8 cellular contexts compared by ENCODE assay signal in genomic region chr1:231334952-231335351, GRCh38. TPM values are rescaled to one million over a fixed set of nuclear protein-coding genes. Genes with fewer than 3 reads are reported as not detected.
A peak's percentile ranks its signal among the peaks of the same experiment; 100 is the strongest.
DNase-seq lines count a peak whose midpoint lies in the region; ATAC-seq, FAIRE-seq and TF ChIP-seq lines count a peak whose summit lies in the region.

No MANE protein-coding gene starts in this region.

- H3K4me2 ChIP-seq in OCI-LY7 (ENCODE audit: low read length) (peak overlapping the region; percentile 98), endothelial cell of umbilical vein (ENCODE audit: insufficient read depth, low read length) (peak overlapping the region; percentile 82), parathyroid adenoma (ENCODE audit: low read length) (peak overlapping the region; percentile 46)

- no peak for ATAC-seq in GM18520 (IDR thresholded peaks at IDR 0.05; ENCODE audit: unreplicated experiment)

- TF ChIP-seq POLR2A in endothelial cell of umbilical vein (IDR thresholded peaks at IDR 0.05; ENCODE audit: low read depth, low read length): no peak

- H3K36me3 ChIP-seq in Caco-2 (ENCODE audit: control insufficient read depth, insufficient read depth, low read length) (no peaks in the 10 kb centered on the region), OCI-LY7 (ENCODE audit: insufficient read depth, low read length) (peaks cover 46% of the 10 kb centered on the region), endothelial cell of umbilical vein (ENCODE audit: control insufficient read depth in 2 of 2, extremely low read depth in 1 of 2, insufficient read depth in 2 of 2, low read length in 2 of 2) (no peaks in the 10 kb centered on the region), parathyroid adenoma (ENCODE audit: control insufficient read depth, insufficient read depth, low read length) (no peaks in the 10 kb centered on the region)

- peaks cover 18% of the 10 kb centered on the region for H3K4me1 Mint-ChIP-seq in Caco-2 (ENCODE audit: low read depth, unreplicated experiment)

- H3K79me2 ChIP-seq in OCI-LY7 (ENCODE audit: insufficient read depth, low read depth, low read length) (peaks cover 84% of the 10 kb centered on the region), endothelial cell of umbilical vein (ENCODE audit: control insufficient read depth, insufficient read depth, low read length) (peaks cover 72% of the 10 kb centered on the region), parathyroid adenoma (peaks cover 29% of the 10 kb centered on the region)

- H3K4me3 Mint-ChIP-seq in Caco-2 (ENCODE audit: unreplicated experiment): peak overlapping the region; percentile 98

- H3K27ac ChIP-seq in OCI-LY7 (ENCODE audit: low read depth, low read length, poor library complexity, severe bottlenecking) (no peak overlapping the region), endothelial cell of umbilical vein (ENCODE audit: insufficient read depth, low read depth, low read length) (no peak overlapping the region), parathyroid adenoma (no peak overlapping the region)

- intact Hi-C loops in Caco-2 (cut with micrococcal nuclease; ENCODE audit: unreplicated experiment) (no loop called here), OCI-LY7 (cut with micrococcal nuclease; ENCODE audit: unreplicated experiment) (loop anchor here (2.0 kb wide), 1 partner anchor 94 kb away; the partner anchor contains the start of gene GNPAT), endothelial cell of umbilical vein (cut with micrococcal nuclease) (loop anchor here (5.0 to 10.0 kb wide), 2 partner anchors 300 to 358 kb away; partner anchors contain the start of genes ARV1 and TTC13)

- TF ChIP-seq CTCF in Caco-2 (IDR thresholded peaks at IDR 0.05; ENCODE audit: insufficient read depth in 1 of 2, low read depth in 1 of 2, low read length in 1 of 2, severe bottlenecking in 1 of 2, unreplicated experiment in 1 of 2) (no peak), OCI-LY7 (conservative IDR thresholded peaks at IDR 0.05; ENCODE audit: low read length) (no peak), endothelial cell of umbilical vein (IDR thresholded peaks at IDR 0.05; ENCODE audit: extremely low read depth in 1 of 2, insufficient read depth in 1 of 2, low read depth in 1 of 2, low read length in 2 of 2) (no peak), parathyroid adenoma (IDR thresholded peaks at IDR 0.05) (no peak)

- no peak overlapping the region for H3K4me3 ChIP-seq in Caco-2 (ENCODE audit: low read depth, low read length)
- H3K4me3 ChIP-seq in OCI-LY7 (ENCODE audit: low read depth, low read length, poor library complexity, severe bottlenecking): peak overlapping the region; percentile 99
- H3K4me3 ChIP-seq in endothelial cell of umbilical vein (replicated peaks in 1 of 3; ENCODE audit: insufficient read depth in 1 of 3, low read depth in 1 of 3, low read length in 3 of 3): peak overlapping the region in 1 of 3 experiments; percentile 70
- H3K4me3 ChIP-seq in parathyroid adenoma (ENCODE audit: low read depth, low read length): peak overlapping the region; percentile 7

- H3K27me3 Mint-ChIP-seq in Caco-2 (ENCODE audit: insufficient read depth, unreplicated experiment): peaks cover 2% of the 10 kb centered on the region

- BruUV-seq in Caco-2 (replicated peaks; lab: Mats Ljungman, UMichigan): no TSS peak
- BruUV-seq in OCI-LY7 (replicated peaks; lab: Mats Ljungman, UMichigan): no TSS peak
- BruUV-seq in endothelial cell of umbilical vein (replicated peaks; lab: Mats Ljungman, UMichigan): no TSS peak

- H2AFZ ChIP-seq in OCI-LY7 (ENCODE audit: low read length): no peak overlapping the region
- H2AFZ ChIP-seq in endothelial cell of umbilical vein (ENCODE audit: low read depth, low read length): no peak overlapping the region
- H2AFZ ChIP-seq in parathyroid adenoma: no peak overlapping the region

- POLR2A ChIA-PET in Caco-2 (lab: Charles Lee) (no interaction called here), OCI-LY7 (lab: Charles Lee) (interaction anchor here (0.5 to 1.9 kb wide), 7 partner anchors 10 to 221 kb away, joined by 3 to 10 read pairs (median 4); no protein-coding TSS in a partner anchor), endothelial cell of umbilical vein (lab: Charles Lee) (interaction anchor here (0.5 kb wide), 1 partner anchor 11 kb away, joined by 5 read pairs; no protein-coding TSS in a partner anchor)

- no peaks in the 10 kb centered on the region for H3K9me1 ChIP-seq in endothelial cell of umbilical vein (replicated peaks; ENCODE audit: control insufficient read depth, extremely low read depth, insufficient read depth, low read length)

- H3K27ac Mint-ChIP-seq in Caco-2 (ENCODE audit: unreplicated experiment): no peak overlapping the region

- H3K9me3 ChIP-seq in Caco-2 (no peaks in the 10 kb centered on the region), OCI-LY7 (ENCODE audit: low read length) (no peaks in the 10 kb centered on the region), endothelial cell of umbilical vein (replicated peaks; ENCODE audit: control insufficient read depth, insufficient read depth, low read length) (no peaks in the 10 kb centered on the region), parathyroid adenoma (ENCODE audit: control insufficient read depth, low read length) (no peaks in the 10 kb centered on the region)

- peaks cover 22% of the 10 kb centered on the region for H3K36me3 Mint-ChIP-seq in Caco-2 (ENCODE audit: insufficient read depth, unreplicated experiment)

- DNase-seq in Caco-2: no peak
- no peak for DNase-seq in OCI-LY7 (ENCODE audit: low spot score)
- no peak for DNase-seq in endothelial cell of umbilical vein (ENCODE audit: low read depth, low spot score)
- no peak for DNase-seq in NCI-H345 (lab: John Stamatoyannopoulos, UW)
- no peak for DNase-seq in stimulated activated CD8-positive, alpha-beta memory T cell treated with anti-CD3 and anti-CD28 coated beads, Interleukin-4, amount 100 ng/mL, for 48 hours
- DNase-seq in CD1c-positive myeloid dendritic cell (ENCODE audit: extremely low spot score): no peak

- no peaks in the 10 kb centered on the region for H3K9me3 Mint-ChIP-seq in Caco-2 (ENCODE audit: unreplicated experiment)

- dilution Hi-C loops in endothelial cell of umbilical vein (cut with MboI; ENCODE audit: extremely low pct_ligation_motif_present, low sequenced_read_pairs): no loop called here

- H4K20me1 ChIP-seq in OCI-LY7 (ENCODE audit: insufficient read depth, low read length) (peaks cover 44% of the 10 kb centered on the region), endothelial cell of umbilical vein (replicated peaks; ENCODE audit: control insufficient read depth, extremely low read depth, insufficient read depth, low read length) (peaks cover 4% of the 10 kb centered on the region)

- CTCF ChIA-PET in Caco-2 (lab: Charles Lee): interaction anchor here (0.9 kb wide), 1 partner anchor 243 kb away, joined by 3 read pairs; no protein-coding TSS in a partner anchor
- CTCF ChIA-PET in OCI-LY7 (lab: Charles Lee; ENCODE audit: unreplicated experiment): no interaction called here
- CTCF ChIA-PET in endothelial cell of umbilical vein (lab: Charles Lee): interaction anchor here (0.9 to 2.0 kb wide), 4 partner anchors 10 to 249 kb away, joined by 3 to 7 read pairs (median 4); no protein-coding TSS in a partner anchor

- no peaks in the 10 kb centered on the region for H3K27me3 ChIP-seq in Caco-2 (replicated peaks; ENCODE audit: control insufficient read depth, insufficient read depth, low read length)
- H3K27me3 ChIP-seq in endothelial cell of umbilical vein (ENCODE audit: control insufficient read depth in 2 of 2, insufficient read depth in 2 of 2, low read length in 2 of 2): no peaks in the 10 kb centered on the region
- no peaks in the 10 kb centered on the region for H3K27me3 ChIP-seq in parathyroid adenoma (ENCODE audit: control insufficient read depth, insufficient read depth, low read length)

- no peak overlapping the region for H3K9ac ChIP-seq in endothelial cell of umbilical vein (replicated peaks; ENCODE audit: extremely low read depth, insufficient read depth, low read length)
- no peak overlapping the region for H3K9ac ChIP-seq in parathyroid adenoma

- H3K9me2 ChIP-seq in OCI-LY7 (ENCODE audit: insufficient read depth, low read length): no peaks in the 10 kb centered on the region

- no peak for FAIRE-seq in endothelial cell of umbilical vein (lab: Jason Lieb, UNC)

- H3K4me1 ChIP-seq in Caco-2: peaks cover 6% of the 10 kb centered on the region
- peaks cover 31% of the 10 kb centered on the region for H3K4me1 ChIP-seq in OCI-LY7 (ENCODE audit: insufficient read depth, low read length, poor library complexity, severe bottlenecking)
- H3K4me1 ChIP-seq in endothelial cell of umbilical vein (ENCODE audit: control insufficient read depth, extremely low read depth, insufficient read depth, low read length): peaks cover 47% of the 10 kb centered on the region
- peaks cover 12% of the 10 kb centered on the region for H3K4me1 ChIP-seq in parathyroid adenoma

TF ChIP-seq in endothelial cell of umbilical vein, 7 proteins besides CTCF, POLR2A, EP300 and RAD21 (continues in another document):
- no peak for TF ChIP-seq POLR2AphosphoS5 (IDR thresholded peaks at IDR 0.05; ENCODE audit: insufficient read depth, low read depth, low read length)

RNA-seq across cellular contexts. Expression of gene EXOC8, which starts 2.7 kb away (rescaled TPM):
- 17.2 and 18.3 TPM in 2 replicates for total RNA-seq in Caco-2 (2022)
- total RNA-seq in OCI-LY7 (2014; rRNA removed; shearing (Covaris generic)): 14.8 and 17.0 TPM in 2 replicates
- 17.4 and 18.6 TPM in 2 replicates for total RNA-seq in OCI-LY7 (2022)
- 12.6 and 13.2 TPM in 2 replicates for total RNA-seq in endothelial cell of umbilical vein
- polyA plus RNA-seq in endothelial cell of umbilical vein: 2.3 and 2.8 TPM in 2 replicates
- polyA plus RNA-seq in endothelial cell of umbilical vein (2011; cell fraction: cytosol; rRNA removed): 2.8 and 3.0 TPM in 2 replicates
- polyA plus RNA-seq in endothelial cell of umbilical vein (2011; cell fraction: nucleus; rRNA removed): 5.6 and 8.5 TPM in 2 replicates
- 5.6 and 7.1 TPM in 2 replicates for polyA plus RNA-seq in endothelial cell of umbilical vein (2012)
- polyA minus RNA-seq in endothelial cell of umbilical vein: 13.2 and 13.7 TPM in 2 replicates
- polyA minus RNA-seq in endothelial cell of umbilical vein (2011; cell fraction: cytosol; rRNA and poly(A)+ RNA removed): 8.3 TPM
- 10.1 and 11.5 TPM in 2 replicates for polyA minus RNA-seq in endothelial cell of umbilical vein (2011; cell fraction: nucleus; rRNA and poly(A)+ RNA removed)

RNA-seq across cellular contexts. Expression of gene SPRTN, which starts 3.1 kb away (rescaled TPM):
- total RNA-seq in Caco-2 (2022) (21.3 and 24.9 TPM in 2 replicates), OCI-LY7 (2022) (16.4 and 17.7 TPM in 2 replicates), endothelial cell of umbilical vein (15.4 and 16.1 TPM in 2 replicates)
- 10.9 and 14.6 TPM in 2 replicates for total RNA-seq in OCI-LY7 (2014; rRNA removed; shearing (Covaris generic))
- 10.6 and 15.4 TPM in 2 replicates for polyA plus RNA-seq in endothelial cell of umbilical vein
- 6.8 and 9.8 TPM in 2 replicates for polyA plus RNA-seq in endothelial cell of umbilical vein (2011; cell fraction: cytosol; rRNA removed)
- polyA plus RNA-seq in endothelial cell of umbilical vein (2011; cell fraction: nucleus; rRNA removed): 17.2 and 26.5 TPM in 2 replicates
- polyA plus RNA-seq in endothelial cell of umbilical vein (2012): 9.3 and 11.0 TPM in 2 replicates
- polyA minus RNA-seq in endothelial cell of umbilical vein: 23.3 and 24.3 TPM in 2 replicates
- polyA minus RNA-seq in endothelial cell of umbilical vein (2011; cell fraction: cytosol; rRNA and poly(A)+ RNA removed): 17.3 TPM
- 48.4 and 54.6 TPM in 2 replicates for polyA minus RNA-seq in endothelial cell of umbilical vein (2011; cell fraction: nucleus; rRNA and poly(A)+ RNA removed)

Comparison
In these comparisons a context has a peak if more than half of its experiments do, and no peak if none do; other contexts are left out.
1. H3K4me2 ChIP-seq: peak in every context shown above with its lines; median percentile 98 in OCI-LY7; 82 in endothelial cell of umbilical vein; 46 in parathyroid adenoma.